Comparison of ENCODE assay signal across 21 cellular contexts in genomic region chr5:16619136-16619535, GRCh38.
"Had no signal": no experiment of that assay in that cellular context is flagged by ENCODE, and none has a peak within 500 bp of the region (broad histone marks: within the 10 kb centered on the region; RNA-seq: fewer than 3 reads in every experiment).

No MANE protein-coding gene starts in this region.

- ATAC-seq: activated T-cell treated with anti-CD3 and anti-CD28 coated beads, Interleukin-2, amount 50 U/mL, for 4 hours; natural killer cell; psoas muscle; right lobe of liver; stimulated activated effector memory CD8-positive, alpha-beta T cell treated with anti-CD3 and anti-CD28 coated beads, Interleukin-12 subunit alpha, Interleukin-12 subunit beta, amount 100 ng/mL, for 72 hours had no signal

- H3K9me3 Mint-ChIP-seq: activated CD4-positive, alpha-beta T cell treated with anti-CD3 and anti-CD28 coated beads, Interleukin-2, amount 10 ng/mL, durations not matched to agents 24 days and 14 days; activated naive CD4-positive, alpha-beta T cell treated with anti-CD3 and anti-CD28 coated beads, Interleukin-2, amount 10 ng/mL, durations not matched to agents 7 days and 5 days; activated T-cell treated with anti-CD3 and anti-CD28 coated beads, Interleukin-2, amount 50 U/mL, for 4 hours; immature natural killer cell; memory B cell; natural killer cell; stimulated activated effector memory CD8-positive, alpha-beta T cell treated with anti-CD3 and anti-CD28 coated beads, Interleukin-12 subunit alpha, Interleukin-12 subunit beta, amount 100 ng/mL, for 72 hours; type B pancreatic cell had no signal

- H3K27ac ChIP-seq: ovary, psoas muscle, right lobe of liver, testis had no signal

- H3K4me3 Mint-ChIP-seq: activated CD4-positive, alpha-beta T cell treated with anti-CD3 and anti-CD28 coated beads, Interleukin-2, amount 10 ng/mL, durations not matched to agents 24 days and 14 days; activated naive CD4-positive, alpha-beta T cell treated with anti-CD3 and anti-CD28 coated beads, Interleukin-2, amount 10 ng/mL, durations not matched to agents 7 days and 5 days; activated T-cell treated with anti-CD3 and anti-CD28 coated beads, Interleukin-2, amount 50 U/mL, for 4 hours; immature natural killer cell; memory B cell; natural killer cell; stimulated activated effector memory CD8-positive, alpha-beta T cell treated with anti-CD3 and anti-CD28 coated beads, Interleukin-12 subunit alpha, Interleukin-12 subunit beta, amount 100 ng/mL, for 72 hours; type B pancreatic cell had no signal

- H3K36me3 Mint-ChIP-seq: immature natural killer cell; memory B cell; natural killer cell; stimulated activated effector memory CD8-positive, alpha-beta T cell treated with anti-CD3 and anti-CD28 coated beads, Interleukin-12 subunit alpha, Interleukin-12 subunit beta, amount 100 ng/mL, for 72 hours; type B pancreatic cell had no signal

- DNase-seq: activated CD4-positive, alpha-beta T cell treated with anti-CD3 and anti-CD28 coated beads, Interleukin-2, amount 10 ng/mL, durations not matched to agents 24 days and 14 days; activated CD4-positive, CD25-positive, alpha-beta regulatory T cell; activated CD8-positive, alpha-beta memory T cell treated with anti-CD3 and anti-CD28 coated beads, Interleukin-2, amount 50 U/mL, for 4 hours; activated effector memory CD4-positive, alpha-beta T cell treated with Interleukin-2 at 50 U/mL for 16 hours; activated naive CD4-positive, alpha-beta T cell treated with anti-CD3 and anti-CD28 coated beads, Interleukin-2, amount 10 ng/mL, durations not matched to agents 7 days and 5 days; activated T-cell treated with anti-CD3 and anti-CD28 coated beads, Interleukin-2, amount 50 U/mL, for 4 hours; aorta; cerebellar nuclear complex; cortex of kidney; effector CD4-positive, alpha-beta T cell; immature natural killer cell; natural killer cell; ovary; psoas muscle; right lobe of liver; stimulated activated CD4-positive, alpha-beta T cell treated with anti-CD3 and anti-CD28 coated beads, Interleukin-4, amount 100 ng/mL, for 1 hour; T-helper 9 cell; testis had no signal

- H3K27me3 Mint-ChIP-seq: activated CD4-positive, alpha-beta T cell treated with anti-CD3 and anti-CD28 coated beads, Interleukin-2, amount 10 ng/mL, durations not matched to agents 24 days and 14 days had no signal

- H3K27ac Mint-ChIP-seq: activated CD4-positive, alpha-beta T cell treated with anti-CD3 and anti-CD28 coated beads, Interleukin-2, amount 10 ng/mL, durations not matched to agents 24 days and 14 days; activated naive CD4-positive, alpha-beta T cell treated with anti-CD3 and anti-CD28 coated beads, Interleukin-2, amount 10 ng/mL, durations not matched to agents 7 days and 5 days; immature natural killer cell; memory B cell; natural killer cell; stimulated activated effector memory CD8-positive, alpha-beta T cell treated with anti-CD3 and anti-CD28 coated beads, Interleukin-12 subunit alpha, Interleukin-12 subunit beta, amount 100 ng/mL, for 72 hours; type B pancreatic cell had no signal
